Comparison of ENCODE assay signal across 27 cellular contexts in the genomic region with DNA sequence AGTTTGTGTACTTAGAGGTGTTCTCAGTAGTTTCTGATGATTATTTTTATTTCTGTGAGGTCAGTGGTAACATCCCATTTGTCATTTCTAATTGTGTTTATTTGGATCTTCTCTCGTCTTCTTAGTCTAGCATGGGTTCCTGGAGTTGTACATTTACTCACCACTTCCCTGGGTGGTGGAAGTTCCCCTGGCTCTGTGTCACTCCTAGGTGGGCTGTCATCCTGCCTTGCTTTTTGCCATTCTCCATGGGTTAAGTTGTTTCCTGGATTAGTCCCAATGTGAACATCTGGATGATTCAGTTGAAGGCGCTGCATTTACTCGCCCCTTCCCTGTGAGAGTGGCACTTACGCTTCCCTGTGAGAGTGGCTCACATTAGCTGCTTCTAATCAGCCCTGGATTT.
"Had no signal": no experiment of that assay in that cellular context is flagged by ENCODE, and none has a peak within 500 bp of the region (broad histone marks: within the 10 kb centered on the region; RNA-seq: fewer than 3 reads in every experiment).

No MANE protein-coding gene starts in this region.

- H3K9me3 ChIP-seq: gastrocnemius medialis, left lung, mucosa of descending colon, prostate gland, right atrium auricular region, thoracic aorta, tibial nerve, upper lobe of left lung had no signal

- H3K27me3 Mint-ChIP-seq: naive B cell; stimulated activated naive B cell treated with anti-CD40 and anti-IgM and Interleukin-4, amounts not matched to agents 10 μg/mL and 1 μg/mL and 100 μg/mL, for 72 hours; stimulated activated naive CD8-positive, alpha-beta T cell treated with anti-CD3 and anti-CD28 coated beads, Interleukin-15, Interleukin-2, amounts not matched to agents 100 ng/mL and 50 ng/mL, for 24 hours had no signal

- ATAC-seq: gastrocnemius medialis; left cardiac atrium; left lung; mucosa of descending colon; sciatic nerve; stimulated activated naive B cell treated with anti-CD40 and anti-IgM and Interleukin-4, amounts not matched to agents 10 μg/mL and 1 μg/mL and 100 μg/mL, for 72 hours had no signal

- H3K27ac ChIP-seq: dorsolateral prefrontal cortex, gastrocnemius medialis, left lung, prostate gland, right atrium auricular region, thoracic aorta, tibial nerve, upper lobe of left lung had no signal

- H3K4me3 ChIP-seq: dorsolateral prefrontal cortex, gastrocnemius medialis, left lung, mucosa of descending colon, prostate gland, right atrium auricular region, smooth muscle cell, thoracic aorta, tibial nerve, upper lobe of left lung had no signal

- H3K27ac Mint-ChIP-seq: mesothelial cell of epicardium; naive B cell; nephron progenitor cell; stimulated activated naive B cell treated with anti-CD40 and anti-IgM and Interleukin-4, amounts not matched to agents 10 μg/mL and 1 μg/mL and 100 μg/mL, for 72 hours; stimulated activated naive CD8-positive, alpha-beta T cell treated with anti-CD3 and anti-CD28 coated beads, Interleukin-15, Interleukin-2, amounts not matched to agents 100 ng/mL and 50 ng/mL, for 24 hours had no signal

- H3K36me3 ChIP-seq: prostate gland, right atrium auricular region, thoracic aorta had no signal

- H3K4me1 Mint-ChIP-seq: mesothelial cell of epicardium, nephron progenitor cell had no signal

- H3K27me3 ChIP-seq: dorsolateral prefrontal cortex, gastrocnemius medialis, left lung, right atrium auricular region, tibial nerve, upper lobe of left lung had no signal

- H3K4me3 Mint-ChIP-seq: mesothelial cell of epicardium; naive B cell; nephron progenitor cell; stimulated activated naive B cell treated with anti-CD40 and anti-IgM and Interleukin-4, amounts not matched to agents 10 μg/mL and 1 μg/mL and 100 μg/mL, for 72 hours; stimulated activated naive CD8-positive, alpha-beta T cell treated with anti-CD3 and anti-CD28 coated beads, Interleukin-15, Interleukin-2, amounts not matched to agents 100 ng/mL and 50 ng/mL, for 24 hours had no signal

- DNase-seq: cortex of kidney; dorsolateral prefrontal cortex; effector CD4-positive, alpha-beta T cell; foreskin fibroblast; gastrocnemius medialis; head of caudate nucleus; kidney; left cardiac atrium; left lung; mesenchymal stem cell; mucosa of descending colon; naive B cell; nephron progenitor cell; nucleus accumbens; stimulated activated CD4-positive, alpha-beta T cell treated with anti-CD3 and anti-CD28 coated beads, Interleukin-12 subunit alpha, Interleukin-12 subunit beta, amount 100 ng/mL, for 4 hours; stimulated activated CD4-positive, alpha-beta T cell treated with anti-CD3 and anti-CD28 coated beads, Interleukin-1b, Interleukin-23, amount 100 ng/mL, for 48 hours; stimulated activated CD4-positive, alpha-beta T cell treated with anti-CD3 and anti-CD28 coated beads, Interleukin-4, amount 100 ng/mL, for 24 hours; stimulated activated naive B cell treated with anti-CD40 and anti-IgM and Interleukin-4, amounts not matched to agents 10 μg/mL and 1 μg/mL and 100 μg/mL, for 72 hours; upper lobe of left lung had no signal

- H3K4me2 ChIP-seq: smooth muscle cell had no signal

- H3K4me1 ChIP-seq: gastrocnemius medialis, left lung, prostate gland, right atrium auricular region, tibial nerve had no signal
